21 cellular contexts compared by ENCODE assay signal in genomic region chrX:97267376-97267775, GRCh38.
DNase-seq lines count a peak whose midpoint lies in the region; ATAC-seq and TF ChIP-seq lines count a peak whose summit lies in the region.
"Had no signal": no experiment of that assay in that cellular context is flagged by ENCODE, and none has a peak within 500 bp of the region (broad histone marks: within the 10 kb centered on the region; RNA-seq: fewer than 3 reads in every experiment).

No MANE protein-coding gene starts in this region.

- peak overlapping the region; percentile 96 for H3K27ac Mint-ChIP-seq in nephron progenitor cell
- H3K27ac Mint-ChIP-seq in CD8-positive, alpha-beta T cell: no peak overlapping the region
- H3K27ac Mint-ChIP-seq: activated T-helper 17 cell treated with anti-CD3 and anti-CD28 coated beads, Interleukin-2, amount 50 U/mL, for 72 hours; stimulated activated naive CD8-positive, alpha-beta T cell treated with anti-CD3 and anti-CD28 coated beads, Interleukin-15, Interleukin-2, amounts not matched to agents 100 ng/mL and 50 ng/mL, for 24 hours had no signal

- H3K9me3 Mint-ChIP-seq in nephron progenitor cell: no peaks in the 10 kb centered on the region
- H3K9me3 Mint-ChIP-seq in CD8-positive, alpha-beta T cell: no peaks in the 10 kb centered on the region
- H3K9me3 Mint-ChIP-seq: activated T-helper 17 cell treated with anti-CD3 and anti-CD28 coated beads, Interleukin-2, amount 50 U/mL, for 72 hours; stimulated activated naive CD8-positive, alpha-beta T cell treated with anti-CD3 and anti-CD28 coated beads, Interleukin-15, Interleukin-2, amounts not matched to agents 100 ng/mL and 50 ng/mL, for 24 hours had no signal

- no peaks in the 10 kb centered on the region for H3K27me3 Mint-ChIP-seq in nephron progenitor cell (ENCODE audit: low read depth, poor library complexity)
- no peaks in the 10 kb centered on the region for H3K27me3 Mint-ChIP-seq in CD8-positive, alpha-beta T cell (ENCODE audit: low read depth)
- H3K27me3 Mint-ChIP-seq: activated T-helper 17 cell treated with anti-CD3 and anti-CD28 coated beads, Interleukin-2, amount 50 U/mL, for 72 hours; stimulated activated naive CD8-positive, alpha-beta T cell treated with anti-CD3 and anti-CD28 coated beads, Interleukin-15, Interleukin-2, amounts not matched to agents 100 ng/mL and 50 ng/mL, for 24 hours had no signal

- no peak overlapping the region for H3K27ac ChIP-seq in CD8-positive, alpha-beta T cell (ENCODE audit: low read depth, low read length)
- H3K27ac ChIP-seq: dorsolateral prefrontal cortex, sigmoid colon, transverse colon had no signal

- ATAC-seq in HG02763 (IDR thresholded peaks at IDR 0.05; ENCODE audit: unreplicated experiment): no peak
- no peak for ATAC-seq in CD8-positive, alpha-beta T cell
- ATAC-seq: activated T-helper 17 cell treated with anti-CD3 and anti-CD28 coated beads, Interleukin-2, amount 50 U/mL, for 72 hours; left colon had no signal

- POLR2A ChIA-PET in CD8-positive, alpha-beta T cell (lab: Charles Lee): no interaction called here

- DNase-seq in EL (peak; percentile 2), RPMI7951 (ENCODE audit: low read depth) (peak; percentile 2), epithelial cell of esophagus (ENCODE audit: low read depth) (peak; percentile 20), nephron progenitor cell (no peak), UCSD-AML1 (lab: John Stamatoyannopoulos, UW; ENCODE audit: unreplicated experiment) (no peak), NCI-H1048 (lab: John Stamatoyannopoulos, UW) (no peak)
- DNase-seq in CD8-positive, alpha-beta T cell: no peak
- DNase-seq: activated CD4-positive, alpha-beta T cell treated with anti-CD3 and anti-CD28 coated beads for 4 hours; AML-193; COR-L47; dorsolateral prefrontal cortex; erythroblast; glutamatergic neuron; left colon; RPMI8226; sigmoid colon; stimulated activated CD4-positive, alpha-beta T cell treated with anti-CD3 and anti-CD28 coated beads, Interleukin-1b, Interleukin-23, amount 100 ng/mL, for 48 hours; transverse colon had no signal

- TF ChIP-seq CTCF in epithelial cell of esophagus (IDR thresholded peaks at IDR 0.05; ENCODE audit: insufficient read depth, low read depth, low read length, missing control alignments): no peak
- no peak for TF ChIP-seq CTCF in nephron progenitor cell (IDR thresholded peaks at IDR 0.05)
- no peak for TF ChIP-seq CTCF in CD8-positive, alpha-beta T cell (IDR thresholded peaks at IDR 0.05)

- no peaks in the 10 kb centered on the region for H3K36me3 Mint-ChIP-seq in nephron progenitor cell (ENCODE audit: low read depth)
- no peaks in the 10 kb centered on the region for H3K36me3 Mint-ChIP-seq in CD8-positive, alpha-beta T cell

- CTCF ChIA-PET in CD8-positive, alpha-beta T cell (lab: Charles Lee): no interaction called here

- H3K4me3 ChIP-seq in epithelial cell of esophagus (ENCODE audit: low read length): no peak overlapping the region
- no peak overlapping the region for H3K4me3 ChIP-seq in CD8-positive, alpha-beta T cell (ENCODE audit: low read depth, low read length)
- H3K4me3 ChIP-seq: dorsolateral prefrontal cortex, sigmoid colon, transverse colon had no signal

- no peaks in the 10 kb centered on the region for H3K36me3 ChIP-seq in CD8-positive, alpha-beta T cell (ENCODE audit: insufficient read depth, low read length)
- H3K36me3 ChIP-seq: sigmoid colon, transverse colon had no signal

- no peak overlapping the region for H3K4me3 Mint-ChIP-seq in nephron progenitor cell
- no peak overlapping the region for H3K4me3 Mint-ChIP-seq in CD8-positive, alpha-beta T cell
- H3K4me3 Mint-ChIP-seq: activated T-helper 17 cell treated with anti-CD3 and anti-CD28 coated beads, Interleukin-2, amount 50 U/mL, for 72 hours; stimulated activated naive CD8-positive, alpha-beta T cell treated with anti-CD3 and anti-CD28 coated beads, Interleukin-15, Interleukin-2, amounts not matched to agents 100 ng/mL and 50 ng/mL, for 24 hours had no signal

- H3K4me1 ChIP-seq in CD8-positive, alpha-beta T cell (ENCODE audit: insufficient read depth, low read length): no peaks in the 10 kb centered on the region
- H3K4me1 ChIP-seq: transverse colon had no signal

- no peaks in the 10 kb centered on the region for H3K9me3 ChIP-seq in CD8-positive, alpha-beta T cell (ENCODE audit: low read length)
- H3K9me3 ChIP-seq: sigmoid colon, transverse colon had no signal

- intact Hi-C loops in CD8-positive, alpha-beta T cell (cut with DNase I, micrococcal nuclease): no loop called here

- no peaks in the 10 kb centered on the region for H3K27me3 ChIP-seq in CD8-positive, alpha-beta T cell (ENCODE audit: insufficient read depth, low read length)
- H3K27me3 ChIP-seq: sigmoid colon, transverse colon had no signal

- H3K4me1 Mint-ChIP-seq in nephron progenitor cell: peaks cover 57% of the 10 kb centered on the region
- H3K4me1 Mint-ChIP-seq in CD8-positive, alpha-beta T cell (ENCODE audit: low read depth): no peaks in the 10 kb centered on the region
- H3K4me1 Mint-ChIP-seq: activated T-helper 17 cell treated with anti-CD3 and anti-CD28 coated beads, Interleukin-2, amount 50 U/mL, for 72 hours had no signal

Comparison
In these comparisons a context has a peak if more than half of its experiments do, and no peak if none do; other contexts are left out.
1. DNase-seq: peak in EL (single experiment), RPMI7951 (single experiment) and epithelial cell of esophagus (single experiment); none in nephron progenitor cell (single experiment), UCSD-AML1 (single experiment), NCI-H1048 (single experiment) and CD8-positive, alpha-beta T cell (0 of 7).